8 cellular contexts compared by ENCODE assay signal in genomic region chr13:32415019-32415418, GRCh38. TPM values are rescaled to one million over a fixed set of nuclear protein-coding genes. Genes with fewer than 3 reads are reported as not detected.
DNase-seq lines count a peak whose midpoint lies in the region; ATAC-seq and TF ChIP-seq lines count a peak whose summit lies in the region.

No MANE protein-coding gene starts in this region.

- peaks cover 34% of the 10 kb centered on the region for H3K36me3 Mint-ChIP-seq in activated naive CD8-positive, alpha-beta T cell treated with anti-CD3 and anti-CD28 coated beads for 36 hours
- peaks cover 21% of the 10 kb centered on the region for H3K36me3 Mint-ChIP-seq in activated naive CD8-positive, alpha-beta T cell treated with anti-CD3 and anti-CD28 coated beads, Interleukin-2, amount 50 U/mL, for 24 hours (ENCODE audit: low read depth)
- H3K36me3 Mint-ChIP-seq in endodermal cell (ENCODE audit: low read depth), result peaks cover 20% of the 10 kb centered on the region
- peaks cover 37 to 40% of the 10 kb centered on the region in 2 donors for H3K36me3 Mint-ChIP-seq in stimulated activated naive B cell treated with anti-CD40 and anti-IgM and Interleukin-4, amounts not matched to agents 10 μg/mL and 1 μg/mL and 100 μg/mL, for 72 hours

- peaks cover 4% of the 10 kb centered on the region for H3K4me1 Mint-ChIP-seq in activated naive CD8-positive, alpha-beta T cell treated with anti-CD3 and anti-CD28 coated beads for 36 hours
- H3K4me1 Mint-ChIP-seq in activated naive CD8-positive, alpha-beta T cell treated with anti-CD3 and anti-CD28 coated beads, Interleukin-2, amount 50 U/mL, for 24 hours, result peaks cover 9% of the 10 kb centered on the region
- peaks cover 3% of the 10 kb centered on the region for H3K4me1 Mint-ChIP-seq in endodermal cell
- H3K4me1 Mint-ChIP-seq in stimulated activated naive B cell treated with anti-CD40 and anti-IgM and Interleukin-4, amounts not matched to agents 10 μg/mL and 1 μg/mL and 100 μg/mL, for 72 hours, result peaks cover 7 to 13% of the 10 kb centered on the region in 2 donors

- DNase-seq in activated naive CD8-positive, alpha-beta T cell treated with anti-CD3 and anti-CD28 coated beads for 36 hours, result peak; percentile 11
- no peak for DNase-seq in activated naive CD8-positive, alpha-beta T cell treated with anti-CD3 and anti-CD28 coated beads, Interleukin-2, amount 50 U/mL, for 24 hours
- DNase-seq in NCI-H526 treated with DMSO at 0.1 percent for 48 hours (lab: John Stamatoyannopoulos, UW) (peak; percentile 9), endodermal cell (peak; percentile 81), GM19240 (ENCODE audit: insufficient read length, low spot score) (no peak), activated gamma-delta T cell (lab: John Stamatoyannopoulos, UW) (no peak)
- no peak for DNase-seq in stimulated activated naive B cell treated with anti-CD40 and anti-IgM and Interleukin-4, amounts not matched to agents 10 μg/mL and 1 μg/mL and 100 μg/mL, for 72 hours

- no peak overlapping the region for H3K27ac Mint-ChIP-seq in activated naive CD8-positive, alpha-beta T cell treated with anti-CD3 and anti-CD28 coated beads for 36 hours
- H3K27ac Mint-ChIP-seq in activated naive CD8-positive, alpha-beta T cell treated with anti-CD3 and anti-CD28 coated beads, Interleukin-2, amount 50 U/mL, for 24 hours, result no peak overlapping the region
- no peak overlapping the region for H3K27ac Mint-ChIP-seq in endodermal cell
- no peak overlapping the region for H3K27ac Mint-ChIP-seq in stimulated activated naive B cell treated with anti-CD40 and anti-IgM and Interleukin-4, amounts not matched to agents 10 μg/mL and 1 μg/mL and 100 μg/mL, for 72 hours

- H3K9me3 Mint-ChIP-seq in activated naive CD8-positive, alpha-beta T cell treated with anti-CD3 and anti-CD28 coated beads for 36 hours, result peaks cover 8% of the 10 kb centered on the region
- H3K9me3 Mint-ChIP-seq in activated naive CD8-positive, alpha-beta T cell treated with anti-CD3 and anti-CD28 coated beads, Interleukin-2, amount 50 U/mL, for 24 hours, result peaks cover 7% of the 10 kb centered on the region
- peaks cover 29% of the 10 kb centered on the region for H3K9me3 Mint-ChIP-seq in endodermal cell
- H3K9me3 Mint-ChIP-seq in stimulated activated naive B cell treated with anti-CD40 and anti-IgM and Interleukin-4, amounts not matched to agents 10 μg/mL and 1 μg/mL and 100 μg/mL, for 72 hours, result peaks cover 4 to 11% of the 10 kb centered on the region in 2 donors

- peaks cover 8% of the 10 kb centered on the region for H3K27me3 ChIP-seq in endodermal cell (ENCODE audit: control insufficient read depth, insufficient read depth, low read length, poor library complexity, severe bottlenecking)

- H3K4me1 ChIP-seq in endodermal cell (ENCODE audit: control insufficient read depth, insufficient read depth, low read length), result no peaks in the 10 kb centered on the region

- no peaks in the 10 kb centered on the region for H3K27me3 Mint-ChIP-seq in activated naive CD8-positive, alpha-beta T cell treated with anti-CD3 and anti-CD28 coated beads for 36 hours
- no peaks in the 10 kb centered on the region for H3K27me3 Mint-ChIP-seq in activated naive CD8-positive, alpha-beta T cell treated with anti-CD3 and anti-CD28 coated beads, Interleukin-2, amount 50 U/mL, for 24 hours
- peaks cover 4% of the 10 kb centered on the region for H3K27me3 Mint-ChIP-seq in endodermal cell (ENCODE audit: insufficient read depth)
- H3K27me3 Mint-ChIP-seq in stimulated activated naive B cell treated with anti-CD40 and anti-IgM and Interleukin-4, amounts not matched to agents 10 μg/mL and 1 μg/mL and 100 μg/mL, for 72 hours, result no peaks in the 10 kb centered on the region

- no peak overlapping the region for H3K4me3 Mint-ChIP-seq in activated naive CD8-positive, alpha-beta T cell treated with anti-CD3 and anti-CD28 coated beads for 36 hours
- no peak overlapping the region for H3K4me3 Mint-ChIP-seq in activated naive CD8-positive, alpha-beta T cell treated with anti-CD3 and anti-CD28 coated beads, Interleukin-2, amount 50 U/mL, for 24 hours
- no peak overlapping the region for H3K4me3 Mint-ChIP-seq in endodermal cell
- H3K4me3 Mint-ChIP-seq in stimulated activated naive B cell treated with anti-CD40 and anti-IgM and Interleukin-4, amounts not matched to agents 10 μg/mL and 1 μg/mL and 100 μg/mL, for 72 hours, result no peak overlapping the region

- no peak overlapping the region for H3K4me3 ChIP-seq in endodermal cell (ENCODE audit: low read length)

- no peak overlapping the region for H3K27ac ChIP-seq in endodermal cell (ENCODE audit: low read depth, low read length)

- no peak overlapping the region for H3K9ac ChIP-seq in endodermal cell (ENCODE audit: extremely low read depth, low read length, poor library complexity, severe bottlenecking)

- TF ChIP-seq CTCF in endodermal cell (conservative IDR thresholded peaks at IDR 0.05), result peak; percentile 92

- peaks cover 5% of the 10 kb centered on the region for H3K9me3 ChIP-seq in endodermal cell (ENCODE audit: control insufficient read depth, low read length)

- no peaks in the 10 kb centered on the region for H3K36me3 ChIP-seq in endodermal cell (ENCODE audit: control insufficient read depth, insufficient read depth, low read length)

- ATAC-seq in activated naive CD8-positive, alpha-beta T cell treated with anti-CD3 and anti-CD28 coated beads, Interleukin-2, amount 50 U/mL, for 24 hours, result no peak
- peak; percentile 55 to 60 for ATAC-seq in stimulated activated naive B cell treated with anti-CD40 and anti-IgM and Interleukin-4, amounts not matched to agents 10 μg/mL and 1 μg/mL and 100 μg/mL, for 72 hours (replicated peaks)
- ATAC-seq in HG02763 (IDR thresholded peaks at IDR 0.05; ENCODE audit: unreplicated experiment), result no peak

RNA-seq across cellular contexts. Expression of gene N4BP2L1, which starts 12.9 kb away (rescaled TPM):
- total RNA-seq in activated naive CD8-positive, alpha-beta T cell treated with anti-CD3 and anti-CD28 coated beads for 36 hours, result 10 to 100 TPM; 14.6 to 15.7 TPM
- total RNA-seq in endodermal cell, result 10 to 100 TPM in 1 of 2 donors, 1 to 10 TPM in 1; 4.0 to 10.3 TPM
- 4.6 TPM for polyA plus RNA-seq in endodermal cell (2013, experiment 1 of 2)
- polyA plus RNA-seq in endodermal cell (2013, experiment 2 of 2), result 3.2 TPM

Comparison
In these comparisons a context has a peak if more than half of its experiments do, and no peak if none do; other contexts are left out.
1. DNase-seq: peak in activated naive CD8-positive, alpha-beta T cell treated with anti-CD3 and anti-CD28 coated beads for 36 hours (single experiment), NCI-H526 treated with DMSO at 0.1 percent for 48 hours (single experiment) and endodermal cell (single experiment); none in activated naive CD8-positive, alpha-beta T cell treated with anti-CD3 and anti-CD28 coated beads, Interleukin-2, amount 50 U/mL, for 24 hours (single experiment), stimulated activated naive B cell treated with anti-CD40 and anti-IgM and Interleukin-4, amounts not matched to agents 10 μg/mL and 1 μg/mL and 100 μg/mL, for 72 hours (single experiment), GM19240 (single experiment) and activated gamma-delta T cell (single experiment).
2. ATAC-seq: peak in stimulated activated naive B cell treated with anti-CD40 and anti-IgM and Interleukin-4, amounts not matched to agents 10 μg/mL and 1 μg/mL and 100 μg/mL, for 72 hours (2 of 2); none in activated naive CD8-positive, alpha-beta T cell treated with anti-CD3 and anti-CD28 coated beads, Interleukin-2, amount 50 U/mL, for 24 hours (single experiment) and HG02763 (single experiment).